Comparison of ENCODE assay signal across 1 cellular context in genomic region chr11:69483696-69484426, GRCh38.
TF ChIP-seq lines count a peak whose summit lies in the region.

No MANE protein-coding gene starts in this region.

TF ChIP-seq in H1, 55 proteins besides CTCF, POLR2A, EP300 and RAD21:
- TF ChIP-seq E2F6 (IDR thresholded peaks at IDR 0.05), result 0 out of 2 replicates have a peak, but pooled peaks have one; percentile 11
- no peak for TF ChIP-seq TEAD4 (IDR thresholded peaks at IDR 0.05; ENCODE audit: low read depth, low read length)
- no peak for TF ChIP-seq CTBP2 (IDR thresholded peaks at IDR 0.05; ENCODE audit: borderline replicate concordance, insufficient read depth, insufficient read length, low read length)
- no peak for TF ChIP-seq CREB1 (IDR thresholded peaks at IDR 0.05)
- no peak for TF ChIP-seq ATF2 (IDR thresholded peaks at IDR 0.05; ENCODE audit: low read length)
- TF ChIP-seq SIX5 (IDR thresholded peaks at IDR 0.05; ENCODE audit: low read depth, low read length), result no peak
